9 cellular contexts compared by ENCODE assay signal in genomic region chr7:963236-964078, GRCh38. TPM values are rescaled to one million over a fixed set of nuclear protein-coding genes. Genes with fewer than 3 reads are reported as not detected.
A peak's percentile ranks its signal among the peaks of the same experiment; 100 is the strongest.
DNase-seq lines count a peak whose midpoint lies in the region; ATAC-seq and TF ChIP-seq lines count a peak whose summit lies in the region.
"Had no signal": no experiment of that assay in that cellular context is flagged by ENCODE, and none has a peak within 500 bp of the region (broad histone marks: within the 10 kb centered on the region; RNA-seq: fewer than 3 reads in every experiment).

No MANE protein-coding gene starts in this region.

- no peaks in the 10 kb centered on the region for H3K9me3 ChIP-seq in Peyer's patch

- peaks cover 0 to 27% (median 15%) of the 10 kb centered on the region in 4 donors for H3K4me1 ChIP-seq in Peyer's patch
- H3K4me1 ChIP-seq in foreskin keratinocyte = no peaks in the 10 kb centered on the region

- peaks cover 8 to 18% of the 10 kb centered on the region in 2 donors for H3K27me3 Mint-ChIP-seq in stimulated activated naive B cell treated with anti-CD40 and anti-IgM and Interleukin-4, amounts not matched to agents 10 μg/mL and 1 μg/mL and 100 μg/mL, for 72 hours

- DNase-seq in activated CD4-positive, CD25-positive, alpha-beta regulatory T cell treated with anti-CD3 and anti-CD28 coated beads, Interleukin-2, amount 50 U/mL, for 72 hours = no peak
- DNase-seq in Peyer's patch (peak; percentile 48 to 66 (median 50)), foreskin keratinocyte (no peak), mucosa of gallbladder (ENCODE audit: low spot score) (no peak)
- no peak for DNase-seq in stimulated activated naive B cell treated with anti-CD40 and anti-IgM and Interleukin-4, amounts not matched to agents 10 μg/mL and 1 μg/mL and 100 μg/mL, for 72 hours
- no peak for DNase-seq in effector CD4-positive, alpha-beta T cell

- peaks cover 21 to 26% of the 10 kb centered on the region in 2 donors for H3K36me3 Mint-ChIP-seq in stimulated activated naive B cell treated with anti-CD40 and anti-IgM and Interleukin-4, amounts not matched to agents 10 μg/mL and 1 μg/mL and 100 μg/mL, for 72 hours

- H3K4me1 Mint-ChIP-seq in stimulated activated naive B cell treated with anti-CD40 and anti-IgM and Interleukin-4, amounts not matched to agents 10 μg/mL and 1 μg/mL and 100 μg/mL, for 72 hours = peaks cover 24 to 48% of the 10 kb centered on the region in 2 donors

- TF ChIP-seq CTCF in Peyer's patch (IDR thresholded peaks at IDR 0.05) (peak in 2 of 6 experiments; percentile 22 to 41), foreskin keratinocyte (conservative IDR thresholded peaks at IDR 0.05) (no peak)

- H3K27ac ChIP-seq in Peyer's patch = no peak overlapping the region
- H3K27ac ChIP-seq in foreskin keratinocyte = no peak overlapping the region

- peaks cover 0 to 20% (median 0%) of the 10 kb centered on the region in 3 donors for H3K36me3 ChIP-seq in Peyer's patch

- no peak for TF ChIP-seq POLR2A in Peyer's patch (IDR thresholded peaks at IDR 0.05)

- H3K27ac Mint-ChIP-seq in stimulated activated naive B cell treated with anti-CD40 and anti-IgM and Interleukin-4, amounts not matched to agents 10 μg/mL and 1 μg/mL and 100 μg/mL, for 72 hours = peak overlapping the region; percentile 26

- no peak overlapping the region for H3K4me3 Mint-ChIP-seq in stimulated activated naive B cell treated with anti-CD40 and anti-IgM and Interleukin-4, amounts not matched to agents 10 μg/mL and 1 μg/mL and 100 μg/mL, for 72 hours

- no peaks in the 10 kb centered on the region for H3K27me3 ChIP-seq in Peyer's patch
- H3K27me3 ChIP-seq in foreskin keratinocyte = peaks cover 8% of the 10 kb centered on the region

- peak overlapping the region in 1 of 4 donors; percentile 12 for H3K4me3 ChIP-seq in Peyer's patch

- peaks cover 0 to 1% of the 10 kb centered on the region in 2 donors for H3K9me3 Mint-ChIP-seq in stimulated activated naive B cell treated with anti-CD40 and anti-IgM and Interleukin-4, amounts not matched to agents 10 μg/mL and 1 μg/mL and 100 μg/mL, for 72 hours

- ATAC-seq in activated CD4-positive, CD25-positive, alpha-beta regulatory T cell treated with anti-CD3 and anti-CD28 coated beads, Interleukin-2, amount 50 U/mL, for 24 hours = peak; percentile 56 to 65
- peak; percentile 27 for ATAC-seq in foreskin keratinocyte
- peak; percentile 7 to 61 for ATAC-seq in stimulated activated naive B cell treated with anti-CD40 and anti-IgM and Interleukin-4, amounts not matched to agents 10 μg/mL and 1 μg/mL and 100 μg/mL, for 72 hours (replicated peaks)
- no peak for ATAC-seq in GM21529 (IDR thresholded peaks at IDR 0.05; ENCODE audit: unreplicated experiment)

RNA-seq across cellular contexts. Expression of gene ADAP1, which starts 9.0 kb away (rescaled TPM):
- 100 to 1,000 TPM; 102 to 146 (median 133) TPM for total RNA-seq in Peyer's patch
- total RNA-seq in foreskin keratinocyte = 5.8 and 7.8 TPM in 2 replicates
- 5.1 and 6.9 TPM in 2 replicates for polyA plus RNA-seq in foreskin keratinocyte
- 52.4 TPM for total RNA-seq in mucosa of gallbladder

RNA-seq across cellular contexts. Expression of gene COX19, which starts 11.9 kb away (rescaled TPM):
- 10 to 100 TPM; 15.9 to 41.3 (median 24.7) TPM for total RNA-seq in Peyer's patch
- 5.9 and 6.0 TPM in 2 replicates for total RNA-seq in foreskin keratinocyte
- 5.6 and 6.1 TPM in 2 replicates for polyA plus RNA-seq in foreskin keratinocyte
- total RNA-seq in mucosa of gallbladder = 12.1 TPM

RNA-seq across cellular contexts. Expression of gene CYP2W1, which starts 19.5 kb away (rescaled TPM):
- 10 to 100 TPM in 1 of 4 donors, 1 to 10 TPM in 2, not detected in 1; 2.3 to 23.1 (median 2.5) TPM for total RNA-seq in Peyer's patch
- total RNA-seq in foreskin keratinocyte = not detected in 2 replicates
- not detected in 2 replicates for polyA plus RNA-seq in foreskin keratinocyte
- 0.46 TPM for total RNA-seq in mucosa of gallbladder
- total RNA-seq: myocyte had no signal

Comparison
In these comparisons a context has a peak if more than half of its experiments do, and no peak if none do; other contexts are left out.
1. DNase-seq: peak in Peyer's patch (3 of 3); none in activated CD4-positive, CD25-positive, alpha-beta regulatory T cell treated with anti-CD3 and anti-CD28 coated beads, Interleukin-2, amount 50 U/mL, for 72 hours (single experiment), foreskin keratinocyte (0 of 2), stimulated activated naive B cell treated with anti-CD40 and anti-IgM and Interleukin-4, amounts not matched to agents 10 μg/mL and 1 μg/mL and 100 μg/mL, for 72 hours (single experiment), mucosa of gallbladder (single experiment) and effector CD4-positive, alpha-beta T cell (single experiment).